ENCODE assay signal across 1 cellular context in genomic region chr15:40941528-40942336, GRCh38.
TF ChIP-seq lines count a peak whose summit lies in the region.

No MANE protein-coding gene starts in this region.

TF ChIP-seq in HepG2, 621 proteins besides CTCF, POLR2A, EP300 and RAD21 (continued from another document):
- TF ChIP-seq BCLAF1 (IDR thresholded peaks at IDR 0.05) (no peak), ELF1 (CRISPR knock-in tag; IDR thresholded peaks at IDR 0.05) (peak; percentile 52; the same call in 1 of the 2 replicates), NRL (CRISPR knock-in tag; IDR thresholded peaks at IDR 0.05; ENCODE audit: borderline replicate concordance) (no peak), PCBP1 (IDR thresholded peaks at IDR 0.05; ENCODE audit: borderline replicate concordance, low read depth, low read length) (no peak), YY1 (IDR thresholded peaks at IDR 0.05; ENCODE audit: insufficient read depth, insufficient replicate concordance, low read depth, low read length) (peak; percentile 26), ZNF574 (CRISPR knock-in tag; IDR thresholded peaks at IDR 0.05) (0 out of 2 replicates have a peak, but pooled peaks have one; percentile 46), NFKB2 (CRISPR knock-in tag; IDR thresholded peaks at IDR 0.05; ENCODE audit: borderline replicate concordance) (peak; percentile 64; the same call in 1 of the 2 replicates), HES4 (CRISPR knock-in tag; IDR thresholded peaks at IDR 0.05; ENCODE audit: borderline replicate concordance) (peak; percentile 55; the same call in 1 of the 2 replicates), ZNF772 (CRISPR knock-in tag; IDR thresholded peaks at IDR 0.05) (peak; percentile 37; the same call in 1 of the 2 replicates), CBX5 (CRISPR knock-in tag; IDR thresholded peaks at IDR 0.05; ENCODE audit: borderline replicate concordance) (no peak), KAT7 (CRISPR knock-in tag; IDR thresholded peaks at IDR 0.05; ENCODE audit: borderline replicate concordance) (no peak)
TF ChIP-seq in HepG2: peak in this region for 109.
